In genomic region chr14:70045296-70045695, GRCh38 we compare ENCODE assay signal across 9 cellular contexts.
DNase-seq lines count a peak whose midpoint lies in the region; FAIRE-seq and TF ChIP-seq lines count a peak whose summit lies in the region.
"Had no signal": no experiment of that assay in that cellular context is flagged by ENCODE, and none has a peak within 500 bp of the region (broad histone marks: within the 10 kb centered on the region; RNA-seq: fewer than 3 reads in every experiment).

No MANE protein-coding gene starts in this region.

- H3K27me3 ChIP-seq in Karpas-422 (ENCODE audit: low read length) (no peaks in the 10 kb centered on the region), bronchial epithelial cell (ENCODE audit: control insufficient read depth, insufficient read depth, low read length) (peaks cover 4% of the 10 kb centered on the region), small intestine (ENCODE audit: control insufficient read depth in 2 of 2, insufficient read depth in 2 of 2, low read length in 2 of 2) (peaks cover 0 to 4% of the 10 kb centered on the region in 2 donors)

- no peaks in the 10 kb centered on the region for H4K20me1 ChIP-seq in Karpas-422 (ENCODE audit: insufficient read depth, low read depth, low read length)

- H3K4me1 ChIP-seq in Karpas-422 (ENCODE audit: low read length) (peaks cover 4% of the 10 kb centered on the region), small intestine (ENCODE audit: control insufficient read depth in 2 of 2, insufficient read depth in 1 of 2, low read depth in 1 of 2, low read length in 1 of 2) (no peaks in the 10 kb centered on the region)

- DNase-seq in EH (ENCODE audit: low read depth) = peak; percentile 3
- no peak for DNase-seq in Karpas-422
- DNase-seq in bronchial epithelial cell (ENCODE audit: low read depth) = peak; percentile 41
- DNase-seq in urothelium cell line (ENCODE audit: low spot score) = peak; percentile 46
- no peak for DNase-seq in SIG-M5 (lab: John Stamatoyannopoulos, UW)
- DNase-seq in small intestine = no peak
- DNase-seq in putamen (ENCODE audit: low spot score) = no peak
- DNase-seq: GF-D8, GOT3 had no signal

- no peak overlapping the region for H3K4me3 ChIP-seq in Karpas-422 (ENCODE audit: low read length)
- H3K4me3 ChIP-seq in bronchial epithelial cell (ENCODE audit: low read depth, low read length) = no peak overlapping the region
- H3K4me3 ChIP-seq in small intestine (ENCODE audit: low read depth in 1 of 2, low read length in 2 of 2) = no peak overlapping the region

- no peaks in the 10 kb centered on the region for H3K9me2 ChIP-seq in Karpas-422 (replicated peaks; ENCODE audit: insufficient read depth, low read length)

- H3K9me3 ChIP-seq in Karpas-422 (ENCODE audit: low read length) = no peaks in the 10 kb centered on the region
- no peaks in the 10 kb centered on the region for H3K9me3 ChIP-seq in small intestine (ENCODE audit: control insufficient read depth, low read depth)

- H3K36me3 ChIP-seq in Karpas-422 (ENCODE audit: insufficient read depth, low read length) (no peaks in the 10 kb centered on the region), bronchial epithelial cell (ENCODE audit: control insufficient read depth, insufficient read depth, low read length) (no peaks in the 10 kb centered on the region), small intestine (ENCODE audit: control insufficient read depth in 2 of 2, insufficient read depth in 2 of 2, low read length in 2 of 2) (no peaks in the 10 kb centered on the region)

- H3K4me2 ChIP-seq in Karpas-422 (ENCODE audit: low read depth, low read length, poor library complexity, severe bottlenecking) = no peak overlapping the region

- FAIRE-seq in bronchial epithelial cell (lab: Jason Lieb, UNC) = no peak
- no peak for FAIRE-seq in urothelium cell line (lab: Jason Lieb, UNC)
- no peak for FAIRE-seq in small intestine (lab: Jason Lieb, UNC)

- 44 to 69% (median 51%) methylated on average over 4 of the region's 4 CpGs for WGBS in small intestine, 3 donors

- H3K27ac ChIP-seq in Karpas-422 (ENCODE audit: low read length) (no peak overlapping the region), small intestine (ENCODE audit: low read depth in 1 of 2, low read length in 1 of 2) (no peak overlapping the region)

- no peak for TF ChIP-seq CTCF in bronchial epithelial cell (IDR thresholded peaks at IDR 0.05; ENCODE audit: insufficient read depth, low read length, severe bottlenecking)

- 0 out of 2 replicates have a peak overlapping the region, but pooled peaks have one; percentile 91 for H2AFZ ChIP-seq in Karpas-422 (ENCODE audit: low read length)

- H3K79me2 ChIP-seq in Karpas-422 (ENCODE audit: low read length) = no peaks in the 10 kb centered on the region

- H3K9ac ChIP-seq in Karpas-422 (ENCODE audit: low read length) = no peak overlapping the region

Comparison
In these comparisons a context has a peak if more than half of its experiments do, and no peak if none do; other contexts are left out.
1. DNase-seq: peak in EH (single experiment), bronchial epithelial cell (single experiment) and urothelium cell line (single experiment); none in Karpas-422 (single experiment), SIG-M5 (single experiment), small intestine (single experiment) and putamen (single experiment).